30 cellular contexts compared by ENCODE assay signal in genomic region chr20:20641783-20642182, GRCh38.
"Had no signal": no experiment of that assay in that cellular context is flagged by ENCODE, and none has a peak within 500 bp of the region (broad histone marks: within the 10 kb centered on the region; RNA-seq: fewer than 3 reads in every experiment).

No MANE protein-coding gene starts in this region.

- H3K36me3 ChIP-seq: neural progenitor cell, ovary had no signal

- H3K9me3 Mint-ChIP-seq: natural killer cell; nephron; neural progenitor cell; stimulated activated memory B cell treated with anti-CD40 and anti-IgM and Interleukin-4, amounts not matched to agents 10 μg/mL and 1 μg/mL and 100 μg/mL, for 72 hours; stimulated activated naive CD8-positive, alpha-beta T cell treated with anti-CD3 and anti-CD28 coated beads, Interleukin-15, amount 100 ng/mL, for 72 hours had no signal

- H3K4me3 Mint-ChIP-seq: natural killer cell; nephron; neural progenitor cell; stimulated activated memory B cell treated with anti-CD40 and anti-IgM and Interleukin-4, amounts not matched to agents 10 μg/mL and 1 μg/mL and 100 μg/mL, for 72 hours; stimulated activated naive CD8-positive, alpha-beta T cell treated with anti-CD3 and anti-CD28 coated beads, Interleukin-15, amount 100 ng/mL, for 72 hours had no signal

- H3K4me1 ChIP-seq: neural progenitor cell, parathyroid adenoma, suprapubic skin, testis, transverse colon, vagina had no signal

- H3K27ac ChIP-seq: neural progenitor cell, ovary, parathyroid adenoma, psoas muscle, skin epidermis, spleen, suprapubic skin, testis, tibial artery, transverse colon, upper lobe of left lung, vagina had no signal

- ATAC-seq: natural killer cell; psoas muscle; right cardiac atrium; sciatic nerve; stimulated activated memory B cell treated with anti-CD40 and anti-IgM and Interleukin-4, amounts not matched to agents 10 μg/mL and 1 μg/mL and 100 μg/mL, for 72 hours; stimulated activated naive CD8-positive, alpha-beta T cell treated with anti-CD3 and anti-CD28 coated beads, Interleukin-15, amount 100 ng/mL, for 72 hours; stimulated activated naive CD8-positive, alpha-beta T cell treated with anti-CD3 and anti-CD28 coated beads, Interleukin-15, Interleukin-2, amounts not matched to agents 100 U/mL and 50 U/mL, for 24 hours had no signal

- H3K27me3 ChIP-seq: neural progenitor cell, ovary, spleen, suprapubic skin, testis, tibial artery, transverse colon, upper lobe of left lung, vagina had no signal

- H3K4me3 ChIP-seq: neural progenitor cell, ovary, psoas muscle, skin epidermis, smooth muscle cell, spleen, suprapubic skin, testis, tibial artery, transverse colon, upper lobe of left lung, vagina had no signal

- H3K4me1 Mint-ChIP-seq: nephron; neural progenitor cell; stimulated activated memory B cell treated with anti-CD40 and anti-IgM and Interleukin-4, amounts not matched to agents 10 μg/mL and 1 μg/mL and 100 μg/mL, for 72 hours; stimulated activated naive CD8-positive, alpha-beta T cell treated with anti-CD3 and anti-CD28 coated beads, Interleukin-15, amount 100 ng/mL, for 72 hours had no signal

- DNase-seq: natural killer cell; occipital lobe; ovary; posterior cingulate gyrus; psoas muscle; right cardiac atrium; spleen; stimulated activated CD4-positive, alpha-beta T cell treated with anti-CD3 and anti-CD28 coated beads, Interleukin-12 subunit alpha, Interleukin-12 subunit beta, amount 100 ng/mL, for 4 hours; stimulated activated CD4-positive, alpha-beta T cell treated with anti-CD3 and anti-CD28 coated beads, Interleukin-1b, Interleukin-23, amount 100 ng/mL, for 48 hours; stimulated activated CD4-positive, alpha-beta T cell treated with anti-CD3 and anti-CD28 coated beads, Interleukin-4, amount 100 ng/mL, for 1 hour; stimulated activated CD4-positive, alpha-beta T cell treated with anti-CD3 and anti-CD28 coated beads, Interleukin-4, amount 100 ng/mL, for 4 hours; stimulated activated CD8-positive, alpha-beta memory T cell treated with anti-CD3 and anti-CD28 coated beads, Interleukin-4, amount 100 ng/mL, for 48 hours; stimulated activated naive CD4-positive, alpha-beta T cell; stimulated activated naive CD8-positive, alpha-beta T cell treated with anti-CD3 and anti-CD28 coated beads, Interleukin-15, amount 100 ng/mL, for 72 hours; stimulated activated naive CD8-positive, alpha-beta T cell treated with anti-CD3 and anti-CD28 coated beads, Interleukin-15, Interleukin-2, amounts not matched to agents 100 U/mL and 50 U/mL, for 24 hours; substantia nigra; testis; tibial artery; transverse colon; upper lobe of left lung had no signal

- H3K9me3 ChIP-seq: ovary, psoas muscle, spleen, suprapubic skin, testis, tibial artery, transverse colon, upper lobe of left lung, vagina had no signal

- H3K27ac Mint-ChIP-seq: natural killer cell; nephron; neural progenitor cell; progenitor cell of endocrine pancreas; stimulated activated memory B cell treated with anti-CD40 and anti-IgM and Interleukin-4, amounts not matched to agents 10 μg/mL and 1 μg/mL and 100 μg/mL, for 72 hours had no signal

- H3K27me3 Mint-ChIP-seq: progenitor cell of endocrine pancreas; stimulated activated memory B cell treated with anti-CD40 and anti-IgM and Interleukin-4, amounts not matched to agents 10 μg/mL and 1 μg/mL and 100 μg/mL, for 72 hours; stimulated activated naive CD8-positive, alpha-beta T cell treated with anti-CD3 and anti-CD28 coated beads, Interleukin-15, amount 100 ng/mL, for 72 hours had no signal
